In genomic region chr2:42754776-42755140, GRCh38 we compare ENCODE assay signal across 14 cellular contexts. TPM values are rescaled to one million over a fixed set of nuclear protein-coding genes. Genes with fewer than 3 reads are reported as not detected.
DNase-seq lines count a peak whose midpoint lies in the region; ATAC-seq and TF ChIP-seq lines count a peak whose summit lies in the region.
"Had no signal": no experiment of that assay in that cellular context is flagged by ENCODE, and none has a peak within 500 bp of the region (broad histone marks: within the 10 kb centered on the region; RNA-seq: fewer than 3 reads in every experiment).

No MANE protein-coding gene starts in this region.

- H4K20me1 ChIP-seq in GM23338 (replicated peaks; ENCODE audit: insufficient read depth): no peaks in the 10 kb centered on the region

- H3K27me3 ChIP-seq in SJCRH30 (no peaks in the 10 kb centered on the region), GM23338 (ENCODE audit: insufficient read depth) (no peaks in the 10 kb centered on the region)

- H3K4me2 ChIP-seq in GM23338: no peak overlapping the region

- no peaks in the 10 kb centered on the region for H3K9me2 ChIP-seq in GM23338 (ENCODE audit: insufficient read depth)

- H3K4me3 ChIP-seq in SJCRH30 (no peak overlapping the region), GM23338 (no peak overlapping the region)
- H3K4me3 ChIP-seq: skin epidermis had no signal

- DNase-seq in CD14-positive monocyte (ENCODE audit: low spot score): no peak
- DNase-seq in SJCRH30: no peak
- DNase-seq in glutamatergic neuron: no peak
- DNase-seq in sciatic nerve (ENCODE audit: low spot score): no peak
- DNase-seq in GM23338 (ENCODE audit: low spot score): no peak
- no peak for DNase-seq in progenitor cell of endocrine pancreas (ENCODE audit: low spot score, unreplicated experiment)
- DNase-seq in activated T-cell treated with anti-CD3 and anti-CD28 coated beads, Interleukin-2, amount 50 U/mL, for 72 hours: no peak
- DNase-seq: mammary epithelial cell; NCI-H82; stimulated activated naive CD4-positive, alpha-beta T cell treated with Interleukin-2 at 50 U/mL for 16 hours had no signal

- H3K27ac Mint-ChIP-seq in CD14-positive monocyte (peak overlapping the region; percentile 94 to 99 (median 98)), glutamatergic neuron (ENCODE audit: unreplicated experiment) (peak overlapping the region; percentile 93), GM23338 (no peak overlapping the region), progenitor cell of endocrine pancreas (no peak overlapping the region)
- no peak overlapping the region for H3K27ac Mint-ChIP-seq in activated T-cell treated with anti-CD3 and anti-CD28 coated beads, Interleukin-2, amount 50 U/mL, for 72 hours

- peak overlapping the region; percentile 2; the same call in 1 of the 2 replicates for H3K27ac ChIP-seq in SJCRH30
- H3K27ac ChIP-seq in GM23338 (ENCODE audit: low read depth): no peak overlapping the region

- ATAC-seq in sciatic nerve (peak; percentile 36), GM23338 (no peak), HG02571 (IDR thresholded peaks at IDR 0.05; ENCODE audit: unreplicated experiment) (no peak)
- no peak for ATAC-seq in activated T-cell treated with anti-CD3 and anti-CD28 coated beads, Interleukin-2, amount 50 U/mL, for 72 hours (replicated peaks in 1 of 2)

- TF ChIP-seq CTCF in CD14-positive monocyte (IDR thresholded peaks at IDR 0.05) (no peak), glutamatergic neuron (IDR thresholded peaks at IDR 0.05; ENCODE audit: partially characterized antibody, unreplicated experiment) (no peak), GM23338 (conservative IDR thresholded peaks at IDR 0.05; ENCODE audit: low read depth in 2 of 2) (no peak), progenitor cell of endocrine pancreas (IDR thresholded peaks at IDR 0.05; ENCODE audit: unreplicated experiment) (no peak)

- peaks cover 14% of the 10 kb centered on the region for H3K4me1 ChIP-seq in SJCRH30
- 0 out of 2 replicates have a peak, but pooled peaks cover 6% of the 10 kb centered on the region for H3K4me1 ChIP-seq in GM23338 (ENCODE audit: insufficient read depth)

- H3K9me3 ChIP-seq in SJCRH30 (replicated peaks): no peaks in the 10 kb centered on the region

- H3F3A ChIP-seq in GM23338 (replicated peaks; ENCODE audit: low read depth): no peaks in the 10 kb centered on the region

- no peak overlapping the region for H2AFZ ChIP-seq in GM23338

- H3K79me2 ChIP-seq in GM23338 (replicated peaks; ENCODE audit: insufficient read depth): no peaks in the 10 kb centered on the region

- intact Hi-C loops in CD14-positive monocyte (cut with micrococcal nuclease) (loop anchor here in 1 of 2 donors (5.0 kb wide), 2 partner anchors 32 to 48 kb away; no protein-coding TSS in a partner anchor), sciatic nerve (cut with DNase I) (no loop called here)

- H3K36me3 Mint-ChIP-seq in CD14-positive monocyte (peaks cover 8 to 16% of the 10 kb centered on the region in 2 donors), glutamatergic neuron (ENCODE audit: unreplicated experiment) (peaks cover 5% of the 10 kb centered on the region), GM23338 (ENCODE audit: low read depth) (no peaks in the 10 kb centered on the region; the same call in 2 of the 3 replicates), progenitor cell of endocrine pancreas (ENCODE audit: insufficient read depth) (peaks cover 5% of the 10 kb centered on the region)
- peaks cover 0 to 4% of the 10 kb centered on the region in 2 donors for H3K36me3 Mint-ChIP-seq in activated T-cell treated with anti-CD3 and anti-CD28 coated beads, Interleukin-2, amount 50 U/mL, for 72 hours (ENCODE audit: insufficient read depth in 2 of 2)

- H3K36me3 ChIP-seq in SJCRH30 (no peaks in the 10 kb centered on the region), GM23338 (ENCODE audit: insufficient read depth) (no peaks in the 10 kb centered on the region)

- peaks cover 0 to 2% (median 0%) of the 10 kb centered on the region in 7 donors for H3K9me3 Mint-ChIP-seq in CD14-positive monocyte
- H3K9me3 Mint-ChIP-seq in glutamatergic neuron (ENCODE audit: unreplicated experiment): peaks cover 11% of the 10 kb centered on the region
- H3K9me3 Mint-ChIP-seq in GM23338: no peaks in the 10 kb centered on the region
- H3K9me3 Mint-ChIP-seq in progenitor cell of endocrine pancreas (ENCODE audit: low read depth): no peaks in the 10 kb centered on the region
- no peaks in the 10 kb centered on the region for H3K9me3 Mint-ChIP-seq in activated T-cell treated with anti-CD3 and anti-CD28 coated beads, Interleukin-2, amount 50 U/mL, for 72 hours
- H3K9me3 Mint-ChIP-seq: central memory CD8-positive, alpha-beta T cell had no signal

- H3K4me1 Mint-ChIP-seq in CD14-positive monocyte (peaks cover 69% of the 10 kb centered on the region), glutamatergic neuron (ENCODE audit: low read depth, unreplicated experiment) (peaks cover 38% of the 10 kb centered on the region), GM23338 (peaks cover 14% of the 10 kb centered on the region), progenitor cell of endocrine pancreas (ENCODE audit: low read depth) (peaks cover 4% of the 10 kb centered on the region)
- H3K4me1 Mint-ChIP-seq in activated T-cell treated with anti-CD3 and anti-CD28 coated beads, Interleukin-2, amount 50 U/mL, for 72 hours (ENCODE audit: low read depth): peaks cover 5% of the 10 kb centered on the region
- H3K4me1 Mint-ChIP-seq: central memory CD8-positive, alpha-beta T cell had no signal

- no peaks in the 10 kb centered on the region for H3K27me3 Mint-ChIP-seq in CD14-positive monocyte (ENCODE audit: low read depth in 3 of 3)
- H3K27me3 Mint-ChIP-seq in glutamatergic neuron (ENCODE audit: unreplicated experiment): peaks cover 5% of the 10 kb centered on the region
- peaks cover 8% of the 10 kb centered on the region for H3K27me3 Mint-ChIP-seq in GM23338 (ENCODE audit: insufficient read depth, low read depth, poor library complexity)
- no peaks in the 10 kb centered on the region for H3K27me3 Mint-ChIP-seq in progenitor cell of endocrine pancreas
- no peaks in the 10 kb centered on the region for H3K27me3 Mint-ChIP-seq in activated T-cell treated with anti-CD3 and anti-CD28 coated beads, Interleukin-2, amount 50 U/mL, for 72 hours (ENCODE audit: low read depth)
- H3K27me3 Mint-ChIP-seq: activated CD4-positive, alpha-beta T cell treated with anti-CD3 and anti-CD28 coated beads for 36 hours; central memory CD8-positive, alpha-beta T cell had no signal

- peak overlapping the region; percentile 53 to 66 for H3K4me3 Mint-ChIP-seq in CD14-positive monocyte
- H3K4me3 Mint-ChIP-seq in glutamatergic neuron (ENCODE audit: unreplicated experiment): peak overlapping the region; percentile 69
- no peak overlapping the region for H3K4me3 Mint-ChIP-seq in GM23338
- no peak overlapping the region for H3K4me3 Mint-ChIP-seq in progenitor cell of endocrine pancreas (ENCODE audit: low read depth)
- H3K4me3 Mint-ChIP-seq in activated T-cell treated with anti-CD3 and anti-CD28 coated beads, Interleukin-2, amount 50 U/mL, for 72 hours: no peak overlapping the region
- H3K4me3 Mint-ChIP-seq: activated CD4-positive, alpha-beta T cell treated with anti-CD3 and anti-CD28 coated beads for 36 hours; central memory CD8-positive, alpha-beta T cell had no signal

TF ChIP-seq in GM23338, 12 proteins besides CTCF, POLR2A, EP300 and RAD21 (continues in another document):
- TF ChIP-seq POLR2AphosphoS5 (IDR thresholded peaks at IDR 0.05; ENCODE audit: low read depth): no peak
- TF ChIP-seq EZH2phosphoT487 (IDR thresholded peaks at IDR 0.05; ENCODE audit: unreplicated experiment): no peak
- TF ChIP-seq STAT1 (IDR thresholded peaks at IDR 0.05; ENCODE audit: unreplicated experiment): no peak
- no peak for TF ChIP-seq ZNF331 (CRISPR knock-in tag; IDR thresholded peaks at IDR 0.05; ENCODE audit: low read depth)
- no peak for TF ChIP-seq REST (IDR thresholded peaks at IDR 0.05; ENCODE audit: unreplicated experiment)

RNA-seq across cellular contexts. Expression of gene OXER1, which starts 9.2 kb away (rescaled TPM):
- polyA plus RNA-seq in CD14-positive monocyte: 1 to 10 TPM; 3.8 to 5.7 TPM
- total RNA-seq in SJCRH30 (2014; rRNA removed; shearing (Covaris generic)): 1.8 and 2.0 TPM in 2 replicates
- total RNA-seq in glutamatergic neuron (ENCODE audit: unreplicated experiment): not detected
- 2.8 TPM for total RNA-seq in sciatic nerve
- total RNA-seq in GM23338 (2014; rRNA removed; shearing (Covaris generic)): 0.31 and 0.69 TPM in 2 replicates
- 1.2 and 1.5 TPM in 2 replicates for polyA plus RNA-seq in GM23338 (2016; fragmentation: Nextera tagmentation; extraction: Ambion mirVana)
- total RNA-seq in progenitor cell of endocrine pancreas: 4.3 and 4.6 TPM in 2 replicates
- total RNA-seq in activated T-cell treated with anti-CD3 and anti-CD28 coated beads, Interleukin-2, amount 50 U/mL, for 72 hours: 1 to 10 TPM in 1 of 2 donors, under 1 TPM in 1; 0.30 to 1.9 TPM
- polyA plus RNA-seq: mammary epithelial cell had no signal

RNA-seq across cellular contexts. Expression of gene HAAO, which starts 37.6 kb away (rescaled TPM):
- polyA plus RNA-seq in CD14-positive monocyte: 10 to 100 TPM; 10.5 to 15.0 TPM
- total RNA-seq in SJCRH30 (2014; rRNA removed; shearing (Covaris generic)): 3.5 and 4.7 TPM in 2 replicates
- total RNA-seq in glutamatergic neuron (ENCODE audit: unreplicated experiment): not detected
- 14.3 TPM for total RNA-seq in sciatic nerve
- 0.97 and 2.6 TPM in 2 replicates for total RNA-seq in GM23338 (2014; rRNA removed; shearing (Covaris generic))
- 2.4 and 3.2 TPM in 2 replicates for polyA plus RNA-seq in GM23338 (2016; fragmentation: Nextera tagmentation; extraction: Ambion mirVana)
- total RNA-seq in progenitor cell of endocrine pancreas: 14.5 and 16.7 TPM in 2 replicates
- total RNA-seq in activated T-cell treated with anti-CD3 and anti-CD28 coated beads, Interleukin-2, amount 50 U/mL, for 72 hours: 1 to 10 TPM in 1 of 2 donors, under 1 TPM in 1; 0.65 to 6.1 TPM
- polyA plus RNA-seq: mammary epithelial cell had no signal

Comparison
In these comparisons a context has a peak if more than half of its experiments do, and no peak if none do; other contexts are left out.
1. H3K27ac Mint-ChIP-seq: peak in CD14-positive monocyte (7 of 7) and glutamatergic neuron (single experiment); none in GM23338 (single experiment), progenitor cell of endocrine pancreas (single experiment) and activated T-cell treated with anti-CD3 and anti-CD28 coated beads, Interleukin-2, amount 50 U/mL, for 72 hours (single experiment).
2. H3K4me3 Mint-ChIP-seq: peak in CD14-positive monocyte (2 of 2) and glutamatergic neuron (single experiment); none in GM23338 (single experiment), progenitor cell of endocrine pancreas (single experiment) and activated T-cell treated with anti-CD3 and anti-CD28 coated beads, Interleukin-2, amount 50 U/mL, for 72 hours (0 of 2).